ENCODE assay signal across 22 cellular contexts in the genomic region with DNA sequence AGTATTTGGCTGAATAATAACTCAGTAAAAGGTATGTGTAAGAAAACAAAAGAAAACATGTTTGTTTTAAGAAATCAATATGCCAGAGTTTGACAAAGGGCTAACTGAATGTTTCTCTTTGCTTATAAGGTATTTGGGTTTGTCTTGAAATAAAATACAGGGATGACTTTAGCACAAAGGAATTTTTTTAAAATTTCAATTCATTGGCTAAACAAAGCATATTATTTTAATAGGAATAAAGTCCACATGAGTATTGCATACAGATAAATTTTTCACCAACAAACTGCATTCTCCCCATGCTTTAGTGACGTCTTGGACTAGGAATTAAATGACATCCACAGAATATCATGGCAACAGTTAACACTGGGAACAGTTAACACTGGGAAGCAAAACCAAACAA.
DNase-seq lines count a peak whose midpoint lies in the region; ATAC-seq and TF ChIP-seq lines count a peak whose summit lies in the region.
"Had no signal": no experiment of that assay in that cellular context is flagged by ENCODE, and none has a peak within 500 bp of the region (broad histone marks: within the 10 kb centered on the region; RNA-seq: fewer than 3 reads in every experiment).

No MANE protein-coding gene starts in this region.

- no peaks in the 10 kb centered on the region; the same call in 1 of the 2 replicates for H3K9me3 Mint-ChIP-seq in HFFc6
- H3K9me3 Mint-ChIP-seq in stimulated activated naive CD8-positive, alpha-beta T cell treated with anti-CD3 and anti-CD28 coated beads, Interleukin-15, amount 100 ng/mL, for 72 hours: peaks cover 0 to 7% of the 10 kb centered on the region in 2 donors
- H3K9me3 Mint-ChIP-seq in stimulated activated effector memory CD8-positive, alpha-beta T cell treated with anti-CD3 and anti-CD28 coated beads, Interleukin-12 subunit alpha, Interleukin-12 subunit beta, amount 100 ng/mL, for 72 hours: no peaks in the 10 kb centered on the region
- H3K9me3 Mint-ChIP-seq: immature natural killer cell had no signal

- H3K4me3 Mint-ChIP-seq in HFFc6: no peak overlapping the region
- H3K4me3 Mint-ChIP-seq in stimulated activated naive CD8-positive, alpha-beta T cell treated with anti-CD3 and anti-CD28 coated beads, Interleukin-15, amount 100 ng/mL, for 72 hours: no peak overlapping the region
- H3K4me3 Mint-ChIP-seq in stimulated activated effector memory CD8-positive, alpha-beta T cell treated with anti-CD3 and anti-CD28 coated beads, Interleukin-12 subunit alpha, Interleukin-12 subunit beta, amount 100 ng/mL, for 72 hours: no peak overlapping the region
- H3K4me3 Mint-ChIP-seq: immature natural killer cell had no signal

- H3K27ac Mint-ChIP-seq in HFFc6: no peak overlapping the region
- H3K27ac Mint-ChIP-seq in stimulated activated naive CD8-positive, alpha-beta T cell treated with anti-CD3 and anti-CD28 coated beads, Interleukin-15, amount 100 ng/mL, for 72 hours: no peak overlapping the region
- no peak overlapping the region for H3K27ac Mint-ChIP-seq in stimulated activated effector memory CD8-positive, alpha-beta T cell treated with anti-CD3 and anti-CD28 coated beads, Interleukin-12 subunit alpha, Interleukin-12 subunit beta, amount 100 ng/mL, for 72 hours
- H3K27ac Mint-ChIP-seq: immature natural killer cell had no signal

- H3K27me3 ChIP-seq in ACC112 (ENCODE audit: insufficient read depth, low read length) (no peaks in the 10 kb centered on the region), body of pancreas (no peaks in the 10 kb centered on the region), mesenchymal stem cell (ENCODE audit: control insufficient read depth in 1 of 2, insufficient read depth in 1 of 2, low read length in 2 of 2) (peaks cover 0 to 4% of the 10 kb centered on the region in 2 experiments)
- H3K27me3 ChIP-seq: cardiac muscle cell, hepatocyte, neutrophil had no signal

- H4K8ac ChIP-seq in mesenchymal stem cell (ENCODE audit: low read length): no peak overlapping the region

- H2AK5ac ChIP-seq in mesenchymal stem cell (ENCODE audit: low read length, severe bottlenecking): no peak overlapping the region

- no peak for TF ChIP-seq POLR2A in body of pancreas (IDR thresholded peaks at IDR 0.05)

- H3K27ac ChIP-seq in ACC112 (ENCODE audit: low read depth, low read length) (peak overlapping the region; percentile 76), body of pancreas (peak overlapping the region; percentile 6 to 65 (median 54)), mesenchymal stem cell (ENCODE audit: low read length, poor library complexity, severe bottlenecking) (peak overlapping the region; percentile 55)
- H3K27ac ChIP-seq: C4-2B, cardiac muscle cell, epithelial cell of prostate, hepatocyte, neutrophil, SK-N-MC, thoracic aorta had no signal

- H2AFZ ChIP-seq in ACC112 (ENCODE audit: low read length, unreplicated experiment) (no peak overlapping the region), mesenchymal stem cell (ENCODE audit: low read depth, low read length) (no peak overlapping the region)
- H2AFZ ChIP-seq: hepatocyte had no signal

- no peak overlapping the region for H3K14ac ChIP-seq in mesenchymal stem cell (ENCODE audit: low read length in 2 of 2)

- no peaks in the 10 kb centered on the region for H3K4me1 Mint-ChIP-seq in HFFc6 (ENCODE audit: low read depth)
- H3K4me1 Mint-ChIP-seq in stimulated activated naive CD8-positive, alpha-beta T cell treated with anti-CD3 and anti-CD28 coated beads, Interleukin-15, amount 100 ng/mL, for 72 hours: no peaks in the 10 kb centered on the region
- no peaks in the 10 kb centered on the region for H3K4me1 Mint-ChIP-seq in stimulated activated effector memory CD8-positive, alpha-beta T cell treated with anti-CD3 and anti-CD28 coated beads, Interleukin-12 subunit alpha, Interleukin-12 subunit beta, amount 100 ng/mL, for 72 hours
- H3K4me1 Mint-ChIP-seq: immature natural killer cell had no signal

- intact Hi-C loops in body of pancreas (cut with DNase I): no loop called here

- no peak overlapping the region for H2BK12ac ChIP-seq in mesenchymal stem cell (ENCODE audit: low read length in 2 of 2)

- no peak overlapping the region for H3K4me2 ChIP-seq in mesenchymal stem cell (ENCODE audit: low read length, poor library complexity, severe bottlenecking)
- H3K4me2 ChIP-seq: hepatocyte, smooth muscle cell had no signal

- ATAC-seq in body of pancreas (peak; percentile 86), HG03135 (IDR thresholded peaks at IDR 0.05; ENCODE audit: unreplicated experiment) (no peak)
- no peak for ATAC-seq in stimulated activated naive CD8-positive, alpha-beta T cell treated with anti-CD3 and anti-CD28 coated beads, Interleukin-15, amount 100 ng/mL, for 72 hours
- no peak for ATAC-seq in stimulated activated effector memory CD8-positive, alpha-beta T cell treated with anti-CD3 and anti-CD28 coated beads, Interleukin-12 subunit alpha, Interleukin-12 subunit beta, amount 100 ng/mL, for 72 hours
- ATAC-seq: HepG2 had no signal

- H3K79me2 ChIP-seq in ACC112 (ENCODE audit: control insufficient read depth, insufficient read depth, low read length, unreplicated experiment): no peaks in the 10 kb centered on the region
- H3K79me2 ChIP-seq: hepatocyte had no signal

- H3K27me3 Mint-ChIP-seq in HFFc6 (ENCODE audit: insufficient read depth): peaks cover 3% of the 10 kb centered on the region; the same call in 1 of the 2 replicates
- H3K27me3 Mint-ChIP-seq in stimulated activated naive CD8-positive, alpha-beta T cell treated with anti-CD3 and anti-CD28 coated beads, Interleukin-15, amount 100 ng/mL, for 72 hours: no peaks in the 10 kb centered on the region

- H2BK5ac ChIP-seq in mesenchymal stem cell (ENCODE audit: low read depth, low read length, poor library complexity, severe bottlenecking): no peak overlapping the region

- DNase-seq in HFFc6: peak; percentile 4
- no peak for DNase-seq in body of pancreas
- no peak for DNase-seq in mesenchymal stem cell
- no peak for DNase-seq in stimulated activated naive CD8-positive, alpha-beta T cell treated with anti-CD3 and anti-CD28 coated beads, Interleukin-15, amount 100 ng/mL, for 72 hours
- no peak for DNase-seq in stimulated activated effector memory CD8-positive, alpha-beta T cell treated with anti-CD3 and anti-CD28 coated beads, Interleukin-12 subunit alpha, Interleukin-12 subunit beta, amount 100 ng/mL, for 72 hours (ENCODE audit: low spot score in 2 of 2)
- DNase-seq in SKM-1 (lab: John Stamatoyannopoulos, UW; ENCODE audit: unreplicated experiment): no peak
- DNase-seq: activated effector memory CD4-positive, alpha-beta T cell treated with Interleukin-2 at 50 U/mL for 16 hours; immature natural killer cell; NCI-H524 treated with DMSO at 0.1 percent for 48 hours; stimulated activated CD4-positive, alpha-beta T cell treated with anti-CD3 and anti-CD28 coated beads, Interleukin-2, amount 100 ng/mL, for 48 hours; stimulated activated naive CD4-positive, alpha-beta T cell had no signal

- H2BK120ac ChIP-seq in mesenchymal stem cell (ENCODE audit: low read depth, low read length): no peak overlapping the region

- no peaks in the 10 kb centered on the region for H3K79me1 ChIP-seq in mesenchymal stem cell (replicated peaks; ENCODE audit: low read length, poor library complexity, severe bottlenecking)

- WGBS in body of pancreas, 2 donors: 44 to 72% methylated on average over 1 of the region's 1 CpG
- WGBS in mesenchymal stem cell: 83% methylated on average over 1 of the region's 1 CpG

- no peak overlapping the region for H3K4me3 ChIP-seq in ACC112 (ENCODE audit: low read depth, low read length)
- no peak overlapping the region for H3K4me3 ChIP-seq in body of pancreas
- no peak overlapping the region for H3K4me3 ChIP-seq in mesenchymal stem cell (ENCODE audit: insufficient read depth in 1 of 2, low read depth in 1 of 2, low read length in 2 of 2)
- H3K4me3 ChIP-seq: cardiac muscle cell, hepatocyte, SK-N-MC, smooth muscle cell, thoracic aorta had no signal

- TF ChIP-seq CTCF in HFFc6 (IDR thresholded peaks at IDR 0.05): no peak
- TF ChIP-seq CTCF in body of pancreas (IDR thresholded peaks at IDR 0.05): no peak

- H4K91ac ChIP-seq in mesenchymal stem cell (ENCODE audit: low read length): no peak overlapping the region

- no peaks in the 10 kb centered on the region for H3K36me3 Mint-ChIP-seq in HFFc6 (ENCODE audit: low read depth)
- no peaks in the 10 kb centered on the region for H3K36me3 Mint-ChIP-seq in stimulated activated effector memory CD8-positive, alpha-beta T cell treated with anti-CD3 and anti-CD28 coated beads, Interleukin-12 subunit alpha, Interleukin-12 subunit beta, amount 100 ng/mL, for 72 hours
- H3K36me3 Mint-ChIP-seq: immature natural killer cell had no signal

- H3K18ac ChIP-seq in mesenchymal stem cell (ENCODE audit: low read depth in 1 of 2, low read length in 2 of 2): no peak overlapping the region

- no peak overlapping the region for H3K23ac ChIP-seq in mesenchymal stem cell (ENCODE audit: low read length in 2 of 2)

- H3K4me1 ChIP-seq in ACC112 (ENCODE audit: control insufficient read depth, insufficient read depth, low read length, unreplicated experiment) (peaks cover 21% of the 10 kb centered on the region), body of pancreas (peaks cover 10% of the 10 kb centered on the region), mesenchymal stem cell (ENCODE audit: control insufficient read depth, insufficient read depth, low read depth, low read length) (peaks cover 4% of the 10 kb centered on the region)

- no peak overlapping the region for H3K9ac ChIP-seq in mesenchymal stem cell (ENCODE audit: low read length)

- H3K4ac ChIP-seq in mesenchymal stem cell (ENCODE audit: low read depth in 1 of 2, low read length in 2 of 2): no peak overlapping the region

- H3K36me3 ChIP-seq in ACC112 (ENCODE audit: insufficient read depth, low read length): no peaks in the 10 kb centered on the region
- no peaks in the 10 kb centered on the region for H3K36me3 ChIP-seq in body of pancreas (replicated peaks in 1 of 2; ENCODE audit: insufficient read depth in 1 of 2, low read depth in 2 of 2)
- no peaks in the 10 kb centered on the region for H3K36me3 ChIP-seq in mesenchymal stem cell (ENCODE audit: control insufficient read depth in 1 of 2, insufficient read depth in 2 of 2, low read depth in 1 of 2, low read length in 2 of 2)
- H3K36me3 ChIP-seq: cardiac muscle cell, neutrophil, thoracic aorta had no signal

- H3K9me3 ChIP-seq in body of pancreas (no peaks in the 10 kb centered on the region), mesenchymal stem cell (ENCODE audit: control insufficient read depth, low read length) (peaks cover 3% of the 10 kb centered on the region)
- H3K9me3 ChIP-seq: neutrophil, thoracic aorta had no signal

- no peak overlapping the region for H2BK15ac ChIP-seq in mesenchymal stem cell (ENCODE audit: low read depth, poor library complexity, severe bottlenecking)
